ENCODE assay signal across 1 cellular context in the genomic region with DNA sequence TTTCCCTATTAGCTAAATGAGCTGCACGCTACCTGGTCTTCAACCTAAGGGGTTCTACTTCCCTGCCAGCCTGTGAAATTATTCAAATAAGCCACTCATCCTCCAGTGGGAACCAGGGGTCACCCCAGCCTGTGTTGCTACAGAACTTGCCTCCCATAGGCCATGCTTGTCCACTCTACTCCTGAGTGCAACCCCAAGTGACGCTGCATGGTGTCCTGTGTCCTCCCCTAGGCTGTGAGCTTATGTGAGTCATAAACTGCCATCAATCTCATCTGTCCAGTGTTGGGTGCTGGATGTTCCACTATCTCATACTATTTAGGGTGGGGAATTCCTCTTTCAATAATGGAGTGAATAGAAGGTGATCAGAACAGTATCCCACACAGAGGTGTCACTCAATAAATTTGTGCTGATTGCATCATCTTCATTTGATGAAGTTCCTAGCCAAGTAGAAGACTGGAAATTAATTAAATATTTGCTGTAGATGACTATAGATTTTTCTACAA.
TF ChIP-seq lines count a peak whose summit lies in the region.

No MANE protein-coding gene starts in this region.

TF ChIP-seq in K562, 482 proteins besides CTCF, POLR2A, EP300 and RAD21 (continued from another document and continues in another):
- TF ChIP-seq POLR2H (tag; IDR thresholded peaks at IDR 0.05; ENCODE audit: low read depth), result peak; percentile 16; the same call in 1 of the 2 replicates
- peak in 1 of 2 experiments; percentile 88; a peak in 3 of 4 replicates for TF ChIP-seq RCOR1 (IDR thresholded peaks at IDR 0.05; ENCODE audit: borderline replicate concordance in 1 of 2, low read depth in 2 of 2, low read length in 2 of 2)
- peak; percentile 11; the same call in 1 of the 2 replicates for TF ChIP-seq ZNF316 (IDR thresholded peaks at IDR 0.05)
- no peak for TF ChIP-seq RFX5 (IDR thresholded peaks at IDR 0.05; ENCODE audit: low read depth, low read length)
- TF ChIP-seq, protein P1, sequence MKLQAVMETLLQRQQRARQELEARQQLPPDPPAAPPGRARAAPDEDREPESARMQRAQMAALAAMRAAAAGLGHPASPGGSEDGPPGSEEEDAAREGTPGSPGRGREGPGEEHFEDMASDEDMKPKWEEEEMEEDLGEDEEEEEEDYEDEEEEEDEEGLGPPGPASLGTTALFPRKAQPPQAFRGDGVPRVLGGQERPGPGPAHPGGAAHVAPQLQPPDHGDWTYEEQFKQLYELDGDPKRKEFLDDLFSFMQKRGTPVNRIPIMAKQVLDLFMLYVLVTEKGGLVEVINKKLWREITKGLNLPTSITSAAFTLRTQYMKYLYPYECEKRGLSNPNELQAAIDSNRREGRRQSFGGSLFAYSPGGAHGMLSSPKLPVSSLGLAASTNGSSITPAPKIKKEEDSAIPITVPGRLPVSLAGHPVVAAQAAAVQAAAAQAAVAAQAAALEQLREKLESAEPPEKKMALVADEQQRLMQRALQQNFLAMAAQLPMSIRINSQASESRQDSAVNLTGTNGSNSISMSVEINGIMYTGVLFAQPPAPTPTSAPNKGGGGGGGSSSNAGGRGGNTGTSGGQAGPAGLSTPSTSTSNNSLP (IDR thresholded peaks at IDR 0.05; ENCODE audit: borderline replicate concordance, low read depth, low read length), result peak; percentile 77; the same call in 1 of the 2 replicates
- TF ChIP-seq SNRNP70 (optimal IDR thresholded peaks at IDR 0.05; ENCODE audit: low read depth, low read length), result no peak
- TF ChIP-seq, protein P2, sequence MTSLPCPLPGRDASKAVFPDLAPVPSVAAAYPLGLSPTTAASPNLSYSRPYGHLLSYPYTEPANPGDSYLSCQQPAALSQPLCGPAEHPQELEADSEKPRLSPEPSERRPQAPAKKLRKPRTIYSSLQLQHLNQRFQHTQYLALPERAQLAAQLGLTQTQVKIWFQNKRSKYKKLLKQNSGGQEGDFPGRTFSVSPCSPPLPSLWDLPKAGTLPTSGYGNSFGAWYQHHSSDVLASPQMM (CRISPR knock-in tag; IDR thresholded peaks at IDR 0.05), result no peak
- TF ChIP-seq FOXK1 (CRISPR knock-in tag; IDR thresholded peaks at IDR 0.05; ENCODE audit: borderline replicate concordance), result 0 out of 2 replicates have a peak, but pooled peaks have one; percentile 21
- no peak for TF ChIP-seq TCF7L2 (IDR thresholded peaks at IDR 0.05; ENCODE audit: low read depth, low read length)
- no peak for TF ChIP-seq ZNF263 (CRISPR knock-in tag; IDR thresholded peaks at IDR 0.05; ENCODE audit: borderline replicate concordance)
- no peak for TF ChIP-seq CBX8 (IDR thresholded peaks at IDR 0.05; ENCODE audit: borderline replicate concordance, extremely low read depth, low read depth, low read length, poor library complexity, severe bottlenecking)
- TF ChIP-seq, protein P3, sequence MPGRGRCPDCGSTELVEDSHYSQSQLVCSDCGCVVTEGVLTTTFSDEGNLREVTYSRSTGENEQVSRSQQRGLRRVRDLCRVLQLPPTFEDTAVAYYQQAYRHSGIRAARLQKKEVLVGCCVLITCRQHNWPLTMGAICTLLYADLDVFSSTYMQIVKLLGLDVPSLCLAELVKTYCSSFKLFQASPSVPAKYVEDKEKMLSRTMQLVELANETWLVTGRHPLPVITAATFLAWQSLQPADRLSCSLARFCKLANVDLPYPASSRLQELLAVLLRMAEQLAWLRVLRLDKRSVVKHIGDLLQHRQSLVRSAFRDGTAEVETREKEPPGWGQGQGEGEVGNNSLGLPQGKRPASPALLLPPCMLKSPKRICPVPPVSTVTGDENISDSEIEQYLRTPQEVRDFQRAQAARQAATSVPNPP (IDR thresholded peaks at IDR 0.05; ENCODE audit: borderline replicate concordance, insufficient read depth, insufficient read length), result no peak
- TF ChIP-seq ZZZ3 (IDR thresholded peaks at IDR 0.05), result no peak
- TF ChIP-seq, protein P4, sequence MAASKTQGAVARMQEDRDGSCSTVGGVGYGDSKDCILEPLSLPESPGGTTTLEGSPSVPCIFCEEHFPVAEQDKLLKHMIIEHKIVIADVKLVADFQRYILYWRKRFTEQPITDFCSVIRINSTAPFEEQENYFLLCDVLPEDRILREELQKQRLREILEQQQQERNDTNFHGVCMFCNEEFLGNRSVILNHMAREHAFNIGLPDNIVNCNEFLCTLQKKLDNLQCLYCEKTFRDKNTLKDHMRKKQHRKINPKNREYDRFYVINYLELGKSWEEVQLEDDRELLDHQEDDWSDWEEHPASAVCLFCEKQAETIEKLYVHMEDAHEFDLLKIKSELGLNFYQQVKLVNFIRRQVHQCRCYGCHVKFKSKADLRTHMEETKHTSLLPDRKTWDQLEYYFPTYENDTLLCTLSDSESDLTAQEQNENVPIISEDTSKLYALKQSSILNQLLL (CRISPR knock-in tag; IDR thresholded peaks at IDR 0.05; ENCODE audit: borderline replicate concordance), result no peak
- TF ChIP-seq CREB1 (IDR thresholded peaks at IDR 0.05), result peak; percentile 76
- TF ChIP-seq CREB1 (CRISPR knock-in tag; IDR thresholded peaks at IDR 0.05), result peak; percentile 65
- TF ChIP-seq MEIS2 (IDR thresholded peaks at IDR 0.05; ENCODE audit: partially characterized antibody), result peak; percentile 100
- no peak for TF ChIP-seq CBFB (CRISPR knock-in tag; IDR thresholded peaks at IDR 0.05)
- TF ChIP-seq, protein P5, sequence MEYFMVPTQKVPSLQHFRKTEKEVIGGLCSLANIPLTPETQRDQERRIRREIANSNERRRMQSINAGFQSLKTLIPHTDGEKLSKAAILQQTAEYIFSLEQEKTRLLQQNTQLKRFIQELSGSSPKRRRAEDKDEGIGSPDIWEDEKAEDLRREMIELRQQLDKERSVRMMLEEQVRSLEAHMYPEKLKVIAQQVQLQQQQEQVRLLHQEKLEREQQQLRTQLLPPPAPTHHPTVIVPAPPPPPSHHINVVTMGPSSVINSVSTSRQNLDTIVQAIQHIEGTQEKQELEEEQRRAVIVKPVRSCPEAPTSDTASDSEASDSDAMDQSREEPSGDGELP (CRISPR knock-in tag; IDR thresholded peaks at IDR 0.05; ENCODE audit: borderline replicate concordance), result peak; percentile 27; the same call in 1 of the 2 replicates
- TF ChIP-seq, protein P6, sequence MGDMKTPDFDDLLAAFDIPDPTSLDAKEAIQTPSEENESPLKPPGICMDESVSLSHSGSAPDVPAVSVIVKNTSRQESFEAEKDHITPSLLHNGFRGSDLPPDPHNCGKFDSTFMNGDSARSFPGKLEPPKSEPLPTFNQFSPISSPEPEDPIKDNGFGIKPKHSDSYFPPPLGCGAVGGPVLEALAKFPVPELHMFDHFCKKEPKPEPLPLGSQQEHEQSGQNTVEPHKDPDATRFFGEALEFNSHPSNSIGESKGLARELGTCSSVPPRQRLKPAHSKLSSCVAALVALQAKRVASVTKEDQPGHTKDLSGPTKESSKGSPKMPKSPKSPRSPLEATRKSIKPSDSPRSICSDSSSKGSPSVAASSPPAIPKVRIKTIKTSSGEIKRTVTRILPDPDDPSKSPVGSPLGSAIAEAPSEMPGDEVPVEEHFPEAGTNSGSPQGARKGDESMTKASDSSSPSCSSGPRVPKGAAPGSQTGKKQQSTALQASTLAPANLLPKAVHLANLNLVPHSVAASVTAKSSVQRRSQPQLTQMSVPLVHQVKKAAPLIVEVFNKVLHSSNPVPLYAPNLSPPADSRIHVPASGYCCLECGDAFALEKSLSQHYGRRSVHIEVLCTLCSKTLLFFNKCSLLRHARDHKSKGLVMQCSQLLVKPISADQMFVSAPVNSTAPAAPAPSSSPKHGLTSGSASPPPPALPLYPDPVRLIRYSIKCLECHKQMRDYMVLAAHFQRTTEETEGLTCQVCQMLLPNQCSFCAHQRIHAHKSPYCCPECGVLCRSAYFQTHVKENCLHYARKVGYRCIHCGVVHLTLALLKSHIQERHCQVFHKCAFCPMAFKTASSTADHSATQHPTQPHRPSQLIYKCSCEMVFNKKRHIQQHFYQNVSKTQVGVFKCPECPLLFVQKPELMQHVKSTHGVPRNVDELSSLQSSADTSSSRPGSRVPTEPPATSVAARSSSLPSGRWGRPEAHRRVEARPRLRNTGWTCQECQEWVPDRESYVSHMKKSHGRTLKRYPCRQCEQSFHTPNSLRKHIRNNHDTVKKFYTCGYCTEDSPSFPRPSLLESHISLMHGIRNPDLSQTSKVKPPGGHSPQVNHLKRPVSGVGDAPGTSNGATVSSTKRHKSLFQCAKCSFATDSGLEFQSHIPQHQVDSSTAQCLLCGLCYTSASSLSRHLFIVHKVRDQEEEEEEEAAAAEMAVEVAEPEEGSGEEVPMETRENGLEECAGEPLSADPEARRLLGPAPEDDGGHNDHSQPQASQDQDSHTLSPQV (IDR thresholded peaks at IDR 0.05), result peak; percentile 92
- TF ChIP-seq ZNF140 (CRISPR knock-in tag; IDR thresholded peaks at IDR 0.05), result no peak
- TF ChIP-seq, protein P7, sequence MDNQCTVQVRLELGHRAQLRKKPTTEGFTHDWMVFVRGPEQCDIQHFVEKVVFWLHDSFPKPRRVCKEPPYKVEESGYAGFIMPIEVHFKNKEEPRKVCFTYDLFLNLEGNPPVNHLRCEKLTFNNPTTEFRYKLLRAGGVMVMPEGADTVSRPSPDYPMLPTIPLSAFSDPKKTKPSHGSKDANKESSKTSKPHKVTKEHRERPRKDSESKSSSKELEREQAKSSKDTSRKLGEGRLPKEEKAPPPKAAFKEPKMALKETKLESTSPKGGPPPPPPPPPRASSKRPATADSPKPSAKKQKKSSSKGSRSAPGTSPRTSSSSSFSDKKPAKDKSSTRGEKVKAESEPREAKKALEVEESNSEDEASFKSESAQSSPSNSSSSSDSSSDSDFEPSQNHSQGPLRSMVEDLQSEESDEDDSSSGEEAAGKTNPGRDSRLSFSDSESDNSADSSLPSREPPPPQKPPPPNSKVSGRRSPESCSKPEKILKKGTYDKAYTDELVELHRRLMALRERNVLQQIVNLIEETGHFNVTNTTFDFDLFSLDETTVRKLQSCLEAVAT (IDR thresholded peaks at IDR 0.05), result no peak
- peak in 1 of 2 experiments; percentile 45; a peak in 2 of 4 replicates for TF ChIP-seq MAZ (CRISPR knock-in tag; conservative IDR thresholded peaks at IDR 0.05 in 1 of 2, IDR thresholded peaks at IDR 0.05 in 1 of 2)
- TF ChIP-seq, protein P8, sequence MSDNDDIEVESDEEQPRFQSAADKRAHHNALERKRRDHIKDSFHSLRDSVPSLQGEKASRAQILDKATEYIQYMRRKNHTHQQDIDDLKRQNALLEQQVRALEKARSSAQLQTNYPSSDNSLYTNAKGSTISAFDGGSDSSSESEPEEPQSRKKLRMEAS (CRISPR knock-in tag; IDR thresholded peaks at IDR 0.05), result no peak
- TF ChIP-seq, protein P9, sequence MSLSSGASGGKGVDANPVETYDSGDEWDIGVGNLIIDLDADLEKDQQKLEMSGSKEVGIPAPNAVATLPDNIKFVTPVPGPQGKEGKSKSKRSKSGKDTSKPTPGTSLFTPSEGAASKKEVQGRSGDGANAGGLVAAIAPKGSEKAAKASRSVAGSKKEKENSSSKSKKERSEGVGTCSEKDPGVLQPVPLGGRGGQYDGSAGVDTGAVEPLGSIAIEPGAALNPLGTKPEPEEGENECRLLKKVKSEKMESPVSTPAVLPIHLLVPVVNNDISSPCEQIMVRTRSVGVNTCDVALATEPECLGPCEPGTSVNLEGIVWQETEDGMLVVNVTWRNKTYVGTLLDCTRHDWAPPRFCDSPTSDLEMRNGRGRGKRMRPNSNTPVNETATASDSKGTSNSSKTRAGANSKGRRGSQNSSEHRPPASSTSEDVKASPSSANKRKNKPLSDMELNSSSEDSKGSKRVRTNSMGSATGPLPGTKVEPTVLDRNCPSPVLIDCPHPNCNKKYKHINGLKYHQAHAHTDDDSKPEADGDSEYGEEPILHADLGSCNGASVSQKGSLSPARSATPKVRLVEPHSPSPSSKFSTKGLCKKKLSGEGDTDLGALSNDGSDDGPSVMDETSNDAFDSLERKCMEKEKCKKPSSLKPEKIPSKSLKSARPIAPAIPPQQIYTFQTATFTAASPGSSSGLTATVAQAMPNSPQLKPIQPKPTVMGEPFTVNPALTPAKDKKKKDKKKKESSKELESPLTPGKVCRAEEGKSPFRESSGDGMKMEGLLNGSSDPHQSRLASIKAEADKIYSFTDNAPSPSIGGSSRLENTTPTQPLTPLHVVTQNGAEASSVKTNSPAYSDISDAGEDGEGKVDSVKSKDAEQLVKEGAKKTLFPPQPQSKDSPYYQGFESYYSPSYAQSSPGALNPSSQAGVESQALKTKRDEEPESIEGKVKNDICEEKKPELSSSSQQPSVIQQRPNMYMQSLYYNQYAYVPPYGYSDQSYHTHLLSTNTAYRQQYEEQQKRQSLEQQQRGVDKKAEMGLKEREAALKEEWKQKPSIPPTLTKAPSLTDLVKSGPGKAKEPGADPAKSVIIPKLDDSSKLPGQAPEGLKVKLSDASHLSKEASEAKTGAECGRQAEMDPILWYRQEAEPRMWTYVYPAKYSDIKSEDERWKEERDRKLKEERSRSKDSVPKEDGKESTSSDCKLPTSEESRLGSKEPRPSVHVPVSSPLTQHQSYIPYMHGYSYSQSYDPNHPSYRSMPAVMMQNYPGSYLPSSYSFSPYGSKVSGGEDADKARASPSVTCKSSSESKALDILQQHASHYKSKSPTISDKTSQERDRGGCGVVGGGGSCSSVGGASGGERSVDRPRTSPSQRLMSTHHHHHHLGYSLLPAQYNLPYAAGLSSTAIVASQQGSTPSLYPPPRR (CRISPR knock-in tag; IDR thresholded peaks at IDR 0.05; ENCODE audit: borderline replicate concordance), result no peak
- no peak for TF ChIP-seq ZNF3 (CRISPR knock-in tag; IDR thresholded peaks at IDR 0.05)
- peak; percentile 78 for TF ChIP-seq DMBX1 (CRISPR knock-in tag; IDR thresholded peaks at IDR 0.05; ENCODE audit: borderline replicate concordance)
- 0 out of 2 replicates have a peak, but pooled peaks have one; percentile 15 for TF ChIP-seq ZNF165 (CRISPR knock-in tag; IDR thresholded peaks at IDR 0.05; ENCODE audit: borderline replicate concordance)
- TF ChIP-seq MTF1 (CRISPR knock-in tag; IDR thresholded peaks at IDR 0.05; ENCODE audit: borderline replicate concordance), result no peak
- TF ChIP-seq, protein P10, sequence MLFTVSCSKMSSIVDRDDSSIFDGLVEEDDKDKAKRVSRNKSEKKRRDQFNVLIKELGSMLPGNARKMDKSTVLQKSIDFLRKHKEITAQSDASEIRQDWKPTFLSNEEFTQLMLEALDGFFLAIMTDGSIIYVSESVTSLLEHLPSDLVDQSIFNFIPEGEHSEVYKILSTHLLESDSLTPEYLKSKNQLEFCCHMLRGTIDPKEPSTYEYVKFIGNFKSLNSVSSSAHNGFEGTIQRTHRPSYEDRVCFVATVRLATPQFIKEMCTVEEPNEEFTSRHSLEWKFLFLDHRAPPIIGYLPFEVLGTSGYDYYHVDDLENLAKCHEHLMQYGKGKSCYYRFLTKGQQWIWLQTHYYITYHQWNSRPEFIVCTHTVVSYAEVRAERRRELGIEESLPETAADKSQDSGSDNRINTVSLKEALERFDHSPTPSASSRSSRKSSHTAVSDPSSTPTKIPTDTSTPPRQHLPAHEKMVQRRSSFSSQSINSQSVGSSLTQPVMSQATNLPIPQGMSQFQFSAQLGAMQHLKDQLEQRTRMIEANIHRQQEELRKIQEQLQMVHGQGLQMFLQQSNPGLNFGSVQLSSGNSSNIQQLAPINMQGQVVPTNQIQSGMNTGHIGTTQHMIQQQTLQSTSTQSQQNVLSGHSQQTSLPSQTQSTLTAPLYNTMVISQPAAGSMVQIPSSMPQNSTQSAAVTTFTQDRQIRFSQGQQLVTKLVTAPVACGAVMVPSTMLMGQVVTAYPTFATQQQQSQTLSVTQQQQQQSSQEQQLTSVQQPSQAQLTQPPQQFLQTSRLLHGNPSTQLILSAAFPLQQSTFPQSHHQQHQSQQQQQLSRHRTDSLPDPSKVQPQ (CRISPR knock-in tag; IDR thresholded peaks at IDR 0.05; ENCODE audit: borderline replicate concordance), result no peak
- TF ChIP-seq ZNF766 (CRISPR knock-in tag; conservative IDR thresholded peaks at IDR 0.05), result peak; percentile 87
- TF ChIP-seq, protein P11, sequence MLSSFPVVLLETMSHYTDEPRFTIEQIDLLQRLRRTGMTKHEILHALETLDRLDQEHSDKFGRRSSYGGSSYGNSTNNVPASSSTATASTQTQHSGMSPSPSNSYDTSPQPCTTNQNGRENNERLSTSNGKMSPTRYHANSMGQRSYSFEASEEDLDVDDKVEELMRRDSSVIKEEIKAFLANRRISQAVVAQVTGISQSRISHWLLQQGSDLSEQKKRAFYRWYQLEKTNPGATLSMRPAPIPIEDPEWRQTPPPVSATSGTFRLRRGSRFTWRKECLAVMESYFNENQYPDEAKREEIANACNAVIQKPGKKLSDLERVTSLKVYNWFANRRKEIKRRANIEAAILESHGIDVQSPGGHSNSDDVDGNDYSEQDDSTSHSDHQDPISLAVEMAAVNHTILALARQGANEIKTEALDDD (IDR thresholded peaks at IDR 0.05), result no peak; the same call in 1 of the 2 replicates
- TF ChIP-seq STAT5B (CRISPR knock-in tag; IDR thresholded peaks at IDR 0.05), result no peak
